In the genomic region with DNA sequence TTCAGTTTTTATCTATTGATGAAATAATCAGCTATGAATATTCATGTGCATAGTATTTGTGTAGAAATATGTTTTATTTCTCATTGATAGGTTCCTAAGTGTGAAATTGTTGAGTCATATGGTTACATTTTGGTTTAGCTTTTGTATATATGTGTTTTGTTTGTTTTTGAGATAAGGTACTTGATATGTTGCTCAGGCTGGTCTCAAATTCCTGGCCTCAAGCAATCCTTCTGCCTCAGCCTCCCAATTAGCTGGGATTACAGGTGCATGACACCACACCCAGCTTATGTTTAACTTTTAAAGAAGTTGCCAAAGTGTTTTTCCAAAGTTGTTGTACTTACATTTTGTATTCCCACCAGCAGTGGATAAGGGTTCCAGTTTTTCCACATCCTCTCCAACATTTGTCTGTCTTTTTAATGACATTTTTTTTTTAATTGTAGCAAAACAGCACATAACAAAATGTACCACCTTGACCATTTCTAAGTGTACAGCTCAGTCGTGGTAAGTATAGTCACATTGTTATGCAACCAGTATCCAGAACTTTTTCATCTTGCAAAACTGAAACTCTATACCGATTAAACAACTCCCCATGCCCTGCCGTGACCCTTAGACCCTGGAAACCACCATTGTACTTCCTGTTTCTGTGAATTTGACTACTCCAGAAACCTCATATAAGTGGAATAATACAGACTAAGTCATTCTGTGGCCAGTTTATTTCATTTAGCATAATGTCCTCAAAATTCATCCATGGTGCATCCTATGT, we compare ENCODE assay signal across 9 cellular contexts. TPM values are rescaled to one million over a fixed set of nuclear protein-coding genes. Genes with fewer than 3 reads are reported as not detected.
DNase-seq lines count a peak whose midpoint lies in the region; ATAC-seq and TF ChIP-seq lines count a peak whose summit lies in the region.
"Had no signal": no experiment of that assay in that cellular context is flagged by ENCODE, and none has a peak within 500 bp of the region (broad histone marks: within the 10 kb centered on the region; RNA-seq: fewer than 3 reads in every experiment).

No MANE protein-coding gene starts in this region.

- H3K27me3 Mint-ChIP-seq in activated naive CD4-positive, alpha-beta T cell treated with anti-CD3 and anti-CD28 coated beads for 36 hours (ENCODE audit: low read depth) = peaks cover 3% of the 10 kb centered on the region
- peaks cover 3% of the 10 kb centered on the region for H3K27me3 Mint-ChIP-seq in activated T-helper 17 cell treated with anti-CD3 and anti-CD28 coated beads, Interleukin-2, amount 50 U/mL, for 72 hours
- H3K27me3 Mint-ChIP-seq in endodermal cell (ENCODE audit: insufficient read depth) = peaks cover 9% of the 10 kb centered on the region

- no peak for TF ChIP-seq POLR2A in spleen (IDR thresholded peaks at IDR 0.05)

- H3K4me3 ChIP-seq in spleen (no peak overlapping the region), endodermal cell (ENCODE audit: low read length) (no peak overlapping the region)
- H3K4me3 ChIP-seq: SJSA1 had no signal

- no peak overlapping the region for H3K4me3 Mint-ChIP-seq in activated naive CD4-positive, alpha-beta T cell treated with anti-CD3 and anti-CD28 coated beads for 36 hours
- no peak overlapping the region for H3K4me3 Mint-ChIP-seq in activated T-helper 17 cell treated with anti-CD3 and anti-CD28 coated beads, Interleukin-2, amount 50 U/mL, for 72 hours
- H3K4me3 Mint-ChIP-seq in endodermal cell = no peak overlapping the region

- CTCF ChIA-PET in activated naive CD4-positive, alpha-beta T cell treated with anti-CD3 and anti-CD28 coated beads for 36 hours (lab: Charles Lee) = no interaction called here

- H3K4me1 ChIP-seq in spleen = peaks cover 10 to 19% (median 14%) of the 10 kb centered on the region in 6 donors
- no peaks in the 10 kb centered on the region for H3K4me1 ChIP-seq in endodermal cell (ENCODE audit: control insufficient read depth, insufficient read depth, low read length)
- H3K4me1 ChIP-seq: SJSA1 had no signal

- H3K4me1 Mint-ChIP-seq in activated naive CD4-positive, alpha-beta T cell treated with anti-CD3 and anti-CD28 coated beads for 36 hours (ENCODE audit: low read depth) = peaks cover 9% of the 10 kb centered on the region
- H3K4me1 Mint-ChIP-seq in activated T-helper 17 cell treated with anti-CD3 and anti-CD28 coated beads, Interleukin-2, amount 50 U/mL, for 72 hours = peaks cover 6% of the 10 kb centered on the region
- H3K4me1 Mint-ChIP-seq in endodermal cell = peaks cover 1% of the 10 kb centered on the region

- no peaks in the 10 kb centered on the region for H3K9me3 Mint-ChIP-seq in activated naive CD4-positive, alpha-beta T cell treated with anti-CD3 and anti-CD28 coated beads for 36 hours
- H3K9me3 Mint-ChIP-seq in activated T-helper 17 cell treated with anti-CD3 and anti-CD28 coated beads, Interleukin-2, amount 50 U/mL, for 72 hours = no peaks in the 10 kb centered on the region
- no peaks in the 10 kb centered on the region for H3K9me3 Mint-ChIP-seq in endodermal cell

- intact Hi-C loops in activated naive CD4-positive, alpha-beta T cell treated with anti-CD3 and anti-CD28 coated beads for 36 hours (cut with micrococcal nuclease) = no loop called here
- intact Hi-C loops in spleen (cut with DNase I; ENCODE audit: low total_unique reads) = no loop called here

- H3K27ac ChIP-seq in spleen = peak overlapping the region in 7 of 8 donors; percentile 2 to 73 (median 42)
- H3K27ac ChIP-seq in endodermal cell (ENCODE audit: low read depth, low read length) = no peak overlapping the region
- H3K27ac ChIP-seq: SJSA1 had no signal

- TF ChIP-seq CTCF in spleen (IDR thresholded peaks at IDR 0.05 in 8 of 11, conservative IDR thresholded peaks at IDR 0.05 in 3 of 11) = no peak
- no peak for TF ChIP-seq CTCF in endodermal cell (conservative IDR thresholded peaks at IDR 0.05)

- H3K9ac ChIP-seq in endodermal cell (ENCODE audit: extremely low read depth, low read length, poor library complexity, severe bottlenecking) = no peak overlapping the region

- H3K9me3 ChIP-seq in spleen = no peaks in the 10 kb centered on the region
- no peaks in the 10 kb centered on the region for H3K9me3 ChIP-seq in endodermal cell (ENCODE audit: control insufficient read depth, low read length)
- H3K9me3 ChIP-seq: SJSA1 had no signal

- WGBS in spleen, 5 donors = 1 to 13% (median 3%) methylated on average over 3 of the region's 3 CpGs
- 87 to 92% methylated on average over 3 of the region's 3 CpGs for WGBS in endodermal cell (ENCODE audit: insufficient coverage in 1 of 2, insufficient read length in 1 of 2), 2 experiments

- ATAC-seq in HG03196 (IDR thresholded peaks at IDR 0.05; ENCODE audit: unreplicated experiment) = peak; percentile 90
- ATAC-seq in activated T-helper 17 cell treated with anti-CD3 and anti-CD28 coated beads, Interleukin-2, amount 50 U/mL, for 72 hours (replicated peaks) = peak; percentile 46

- H3K36me3 ChIP-seq in spleen (no peaks in the 10 kb centered on the region), endodermal cell (ENCODE audit: control insufficient read depth, insufficient read depth, low read length) (no peaks in the 10 kb centered on the region)
- H3K36me3 ChIP-seq: SJSA1 had no signal

- H3K27me3 ChIP-seq in spleen (replicated peaks in 1 of 7) (no peaks in the 10 kb centered on the region), endodermal cell (ENCODE audit: control insufficient read depth, insufficient read depth, low read length, poor library complexity, severe bottlenecking) (no peaks in the 10 kb centered on the region)
- H3K27me3 ChIP-seq: SJSA1 had no signal

- H3K27ac Mint-ChIP-seq in activated naive CD4-positive, alpha-beta T cell treated with anti-CD3 and anti-CD28 coated beads for 36 hours = no peak overlapping the region
- peak overlapping the region; percentile 14 for H3K27ac Mint-ChIP-seq in activated T-helper 17 cell treated with anti-CD3 and anti-CD28 coated beads, Interleukin-2, amount 50 U/mL, for 72 hours
- no peak overlapping the region for H3K27ac Mint-ChIP-seq in endodermal cell

- H3K36me3 Mint-ChIP-seq in activated naive CD4-positive, alpha-beta T cell treated with anti-CD3 and anti-CD28 coated beads for 36 hours (ENCODE audit: low read depth) = no peaks in the 10 kb centered on the region
- H3K36me3 Mint-ChIP-seq in activated T-helper 17 cell treated with anti-CD3 and anti-CD28 coated beads, Interleukin-2, amount 50 U/mL, for 72 hours (ENCODE audit: low read depth) = no peaks in the 10 kb centered on the region
- no peaks in the 10 kb centered on the region for H3K36me3 Mint-ChIP-seq in endodermal cell (ENCODE audit: low read depth)

- peak; percentile 19 for DNase-seq in activated naive CD4-positive, alpha-beta T cell treated with anti-CD3 and anti-CD28 coated beads for 36 hours
- no peak for DNase-seq in activated naive CD4-positive, alpha-beta T cell treated with Interleukin-2 at 50 U/mL for 16 hours
- DNase-seq in spleen = no peak
- DNase-seq in endodermal cell = no peak
- no peak for DNase-seq in NCI-H2196 treated with DMSO at 0.1 percent for 48 hours (lab: John Stamatoyannopoulos, UW; ENCODE audit: unreplicated experiment)
- no peak for DNase-seq in NCI-H1436 (lab: John Stamatoyannopoulos, UW)

RNA-seq across cellular contexts. Expression of a gene that starts 12.6 kb away (rescaled TPM):
- total RNA-seq in activated naive CD4-positive, alpha-beta T cell treated with anti-CD3 and anti-CD28 coated beads for 36 hours = 1 to 10 TPM; 8.7 to 9.3 TPM
- total RNA-seq in activated T-helper 17 cell treated with anti-CD3 and anti-CD28 coated beads, Interleukin-2, amount 50 U/mL, for 72 hours = 10 to 100 TPM; 10.2 to 13.9 TPM
- total RNA-seq in spleen (10 to 100 TPM; 23.8 to 34.6 (median 28.2) TPM), endodermal cell (10 to 100 TPM; 28.9 to 33.0 TPM)
- polyA plus RNA-seq in spleen = 10 to 100 TPM; 13.5 to 17.5 (median 16.1) TPM
- polyA plus RNA-seq in endodermal cell (2013, experiment 1 of 2) = 35.7 TPM
- 35.8 TPM for polyA plus RNA-seq in endodermal cell (2013, experiment 2 of 2)

RNA-seq across cellular contexts. Expression of a gene that starts 53.3 kb away (rescaled TPM):
- total RNA-seq in activated naive CD4-positive, alpha-beta T cell treated with anti-CD3 and anti-CD28 coated beads for 36 hours = 10 to 100 TPM; 52.7 to 55.0 TPM
- total RNA-seq in activated T-helper 17 cell treated with anti-CD3 and anti-CD28 coated beads, Interleukin-2, amount 50 U/mL, for 72 hours = 10 to 100 TPM; 39.9 to 74.0 TPM
- total RNA-seq in spleen (10 to 100 TPM in 5 of 7 donors, 1 to 10 TPM in 2; 7.1 to 26.5 (median 17.3) TPM), endodermal cell (10 to 100 TPM; 33.9 to 39.0 TPM)
- 10 to 100 TPM in 2 of 3 donors, 1 to 10 TPM in 1; 8.5 to 26.4 (median 24.5) TPM for polyA plus RNA-seq in spleen
- 28.7 TPM for polyA plus RNA-seq in endodermal cell (2013, experiment 1 of 2)
- 32.6 TPM for polyA plus RNA-seq in endodermal cell (2013, experiment 2 of 2)

RNA-seq across cellular contexts. Expression of a gene that starts 54.6 kb away (rescaled TPM):
- total RNA-seq in activated naive CD4-positive, alpha-beta T cell treated with anti-CD3 and anti-CD28 coated beads for 36 hours = 1 to 10 TPM; 5.6 TPM
- total RNA-seq in activated T-helper 17 cell treated with anti-CD3 and anti-CD28 coated beads, Interleukin-2, amount 50 U/mL, for 72 hours = 10 to 100 TPM; 10.6 to 26.4 TPM
- total RNA-seq in spleen (10 to 100 TPM; 12.3 to 17.2 (median 13.6) TPM), endodermal cell (1 to 10 TPM; 9.3 to 9.4 TPM)
- polyA plus RNA-seq in spleen = 1 to 10 TPM; 2.9 to 4.3 (median 3.4) TPM
- 7.4 TPM for polyA plus RNA-seq in endodermal cell (2013, experiment 1 of 2)
- 8.4 TPM for polyA plus RNA-seq in endodermal cell (2013, experiment 2 of 2)
